Comparison of ENCODE assay signal across 29 cellular contexts in the genomic region with DNA sequence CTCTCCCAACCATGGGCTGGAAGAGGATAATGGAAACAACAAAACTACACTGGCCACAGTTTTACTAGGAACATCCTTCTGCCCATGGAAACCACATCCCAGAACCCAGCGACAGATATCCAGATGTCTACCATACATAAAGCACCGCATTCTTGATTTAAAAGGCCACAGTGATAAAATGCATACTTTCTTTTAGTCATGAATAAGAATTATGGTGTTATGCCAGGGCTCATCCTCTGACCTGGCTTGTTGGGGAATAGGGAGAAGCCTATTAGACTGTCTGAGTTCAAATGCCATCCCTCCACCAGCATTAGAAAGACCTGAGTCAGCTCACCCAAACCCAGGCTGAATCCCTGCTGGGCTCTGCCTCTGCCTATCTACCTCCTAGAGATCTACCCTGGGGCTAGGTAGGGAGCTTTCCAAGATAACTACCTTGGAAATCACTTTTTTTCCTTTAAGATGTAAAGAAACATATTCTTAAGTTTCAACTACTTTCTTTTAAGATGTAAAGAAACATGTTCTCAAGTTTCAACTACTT. TPM values are rescaled to one million over a fixed set of nuclear protein-coding genes. Genes with fewer than 3 reads are reported as not detected.
"Had no signal": no experiment of that assay in that cellular context is flagged by ENCODE, and none has a peak within 500 bp of the region (broad histone marks: within the 10 kb centered on the region; RNA-seq: fewer than 3 reads in every experiment).

No MANE protein-coding gene starts in this region.

- H3K4me3 ChIP-seq: esophagus muscularis mucosa, heart right ventricle, lower lobe of right lung, mucosa of descending colon, ovary, skin epidermis, testis, transverse colon had no signal

- H3K4me3 Mint-ChIP-seq: activated CD8-positive, alpha-beta T cell treated with anti-CD3 and anti-CD28 coated beads for 36 hours; activated naive CD4-positive, alpha-beta T cell treated with anti-CD3 and anti-CD28 coated beads, Interleukin-2, amount 50 U/mL, for 24 hours; activated naive CD8-positive, alpha-beta T cell treated with anti-CD3 and anti-CD28 coated beads, Interleukin-2, amount 50 U/mL, for 24 hours; activated T-cell treated with anti-CD3 and anti-CD28 coated beads, Interleukin-2, amount 50 U/mL, for 4 hours; natural killer cell treated with Interleukin-12 subunit alpha and Interleukin-12 subunit beta and Interleukin-15 and Interleukin-18, amount 100 ng/mL, for 72 hours had no signal

- H3K9me3 ChIP-seq: esophagus muscularis mucosa, heart right ventricle, lower lobe of right lung, mucosa of descending colon, ovary, testis, transverse colon had no signal

- DNase-seq: activated CD4-positive, alpha-beta T cell treated with anti-CD3 and anti-CD28 coated beads for 1 hour; activated CD4-positive, alpha-beta T cell treated with anti-CD3 and anti-CD28 coated beads, Interleukin-2, amount 50 U/mL, for 1 hour; activated CD8-positive, alpha-beta T cell treated with anti-CD3 and anti-CD28 coated beads for 36 hours; activated naive CD8-positive, alpha-beta T cell treated with anti-CD3 and anti-CD28 coated beads, Interleukin-2, amount 50 U/mL, for 24 hours; activated T-cell treated with anti-CD3 and anti-CD28 coated beads, Interleukin-2, amount 50 U/mL, for 4 hours; amygdala; dermis blood vessel endothelial cell; effector CD4-positive, alpha-beta T cell; foreskin melanocyte; heart right ventricle; kidney glomerular epithelial cell; lower lobe of right lung; mucosa of descending colon; ovary; retina; stimulated activated CD4-positive, alpha-beta T cell treated with anti-CD3 and anti-CD28 coated beads, Interleukin-12 subunit alpha, Interleukin-12 subunit beta, amount 100 ng/mL, for 4 hours; stimulated activated CD4-positive, alpha-beta T cell treated with anti-CD3 and anti-CD28 coated beads, Interleukin-4, amount 100 ng/mL, for 1 hour; stimulated activated naive CD8-positive, alpha-beta T cell treated with anti-CD3 and anti-CD28 coated beads, Interleukin-15, Interleukin-2, amounts not matched to agents 100 U/mL and 50 U/mL, for 24 hours; T-helper 9 cell; testis; transverse colon had no signal

- H3K36me3 Mint-ChIP-seq: activated naive CD4-positive, alpha-beta T cell treated with anti-CD3 and anti-CD28 coated beads, Interleukin-2, amount 50 U/mL, for 24 hours; natural killer cell treated with Interleukin-12 subunit alpha and Interleukin-12 subunit beta and Interleukin-15 and Interleukin-18, amount 100 ng/mL, for 72 hours had no signal

- H3K27me3 ChIP-seq: esophagus muscularis mucosa, ovary, testis, transverse colon had no signal

- H3K27ac Mint-ChIP-seq: activated CD8-positive, alpha-beta T cell treated with anti-CD3 and anti-CD28 coated beads for 36 hours; activated naive CD4-positive, alpha-beta T cell treated with anti-CD3 and anti-CD28 coated beads, Interleukin-2, amount 50 U/mL, for 24 hours; activated naive CD8-positive, alpha-beta T cell treated with anti-CD3 and anti-CD28 coated beads, Interleukin-2, amount 50 U/mL, for 24 hours; activated T-helper 2 cell treated with anti-CD3 and anti-CD28 coated beads, Interferon-gamma antibody, Interleukin-2, Interleukin-4, amounts not matched to agents 10 μg/mL and 5 μg/mL and 100 μg/mL, durations not matched to agents 14 hours and 24 hours and 36 hours; natural killer cell treated with Interleukin-12 subunit alpha and Interleukin-12 subunit beta and Interleukin-15 and Interleukin-18, amount 100 ng/mL, for 72 hours; progenitor cell of endocrine pancreas had no signal

- H3K36me3 ChIP-seq: esophagus muscularis mucosa, heart right ventricle, lower lobe of right lung, ovary, transverse colon had no signal

- H3K27ac ChIP-seq: esophagus muscularis mucosa, heart right ventricle, lower lobe of right lung, ovary, skin epidermis, testis, transverse colon had no signal

- H3K4me1 Mint-ChIP-seq: activated naive CD4-positive, alpha-beta T cell treated with anti-CD3 and anti-CD28 coated beads, Interleukin-2, amount 50 U/mL, for 24 hours; activated naive CD8-positive, alpha-beta T cell treated with anti-CD3 and anti-CD28 coated beads, Interleukin-2, amount 50 U/mL, for 24 hours had no signal

- H3K4me1 ChIP-seq: esophagus muscularis mucosa, heart right ventricle, lower lobe of right lung, testis, transverse colon had no signal

- H3K9me3 Mint-ChIP-seq: activated CD8-positive, alpha-beta T cell treated with anti-CD3 and anti-CD28 coated beads for 36 hours; activated naive CD4-positive, alpha-beta T cell treated with anti-CD3 and anti-CD28 coated beads, Interleukin-2, amount 50 U/mL, for 24 hours; activated naive CD8-positive, alpha-beta T cell treated with anti-CD3 and anti-CD28 coated beads, Interleukin-2, amount 50 U/mL, for 24 hours; activated T-cell treated with anti-CD3 and anti-CD28 coated beads, Interleukin-2, amount 50 U/mL, for 4 hours; activated T-helper 2 cell treated with anti-CD3 and anti-CD28 coated beads, Interferon-gamma antibody, Interleukin-2, Interleukin-4, amounts not matched to agents 10 μg/mL and 5 μg/mL and 100 μg/mL, durations not matched to agents 14 hours and 24 hours and 36 hours; natural killer cell treated with Interleukin-12 subunit alpha and Interleukin-12 subunit beta and Interleukin-15 and Interleukin-18, amount 100 ng/mL, for 72 hours had no signal

- H3K27me3 Mint-ChIP-seq: activated naive CD8-positive, alpha-beta T cell treated with anti-CD3 and anti-CD28 coated beads, Interleukin-2, amount 50 U/mL, for 24 hours; progenitor cell of endocrine pancreas had no signal

- ATAC-seq: activated CD8-positive, alpha-beta T cell treated with anti-CD3 and anti-CD28 coated beads for 36 hours; activated naive CD8-positive, alpha-beta T cell treated with anti-CD3 and anti-CD28 coated beads, Interleukin-2, amount 50 U/mL, for 24 hours; activated T-cell treated with anti-CD3 and anti-CD28 coated beads, Interleukin-2, amount 50 U/mL, for 4 hours; heart right ventricle; left lobe of liver; mucosa of descending colon; natural killer cell treated with Interleukin-12 subunit alpha and Interleukin-12 subunit beta and Interleukin-15 and Interleukin-18, amount 100 ng/mL, for 72 hours; sciatic nerve; stimulated activated naive CD8-positive, alpha-beta T cell treated with anti-CD3 and anti-CD28 coated beads, Interleukin-15, Interleukin-2, amounts not matched to agents 100 U/mL and 50 U/mL, for 24 hours had no signal

RNA-seq across cellular contexts. Expression of gene ABCA13, which starts 5.2 kb away (rescaled TPM):
- total RNA-seq: activated CD8-positive, alpha-beta T cell treated with anti-CD3 and anti-CD28 coated beads for 36 hours; natural killer cell treated with Interleukin-12 subunit alpha and Interleukin-12 subunit beta and Interleukin-15 and Interleukin-18, amount 100 ng/mL, for 72 hours had no signal
